In genomic region chr13:30827578-30827925, GRCh38 we compare ENCODE assay signal across 23 cellular contexts.
DNase-seq lines count a peak whose midpoint lies in the region; ATAC-seq, FAIRE-seq and TF ChIP-seq lines count a peak whose summit lies in the region.
"Had no signal": no experiment of that assay in that cellular context is flagged by ENCODE, and none has a peak within 500 bp of the region (broad histone marks: within the 10 kb centered on the region; RNA-seq: fewer than 3 reads in every experiment).

No MANE protein-coding gene starts in this region.

- H3K36me3 ChIP-seq in GM23338 (ENCODE audit: insufficient read depth) (no peaks in the 10 kb centered on the region), Panc1 (ENCODE audit: control insufficient read depth, insufficient read depth, low read length) (no peaks in the 10 kb centered on the region), bronchial epithelial cell (ENCODE audit: control insufficient read depth, insufficient read depth, low read length) (no peaks in the 10 kb centered on the region), brain microvascular endothelial cell (replicated peaks) (no peaks in the 10 kb centered on the region)
- H3K36me3 ChIP-seq: BLaER1, HAP-1 had no signal

- H3K4me2 ChIP-seq in GM23338 = no peak overlapping the region
- H3K4me2 ChIP-seq: BLaER1 had no signal

- H3K27ac ChIP-seq in GM23338 (ENCODE audit: low read depth) (no peak overlapping the region), Panc1 (ENCODE audit: low read length) (peak overlapping the region; percentile 29; the same call in 1 of the 2 replicates), brain microvascular endothelial cell (no peak overlapping the region)
- H3K27ac ChIP-seq: 22Rv1, BLaER1, C4-2B, GM23248 had no signal

- H3K27ac Mint-ChIP-seq in GM23338 (no peak overlapping the region), endothelial cell (ENCODE audit: unreplicated experiment) (no peak overlapping the region)
- peak overlapping the region; percentile 39 for H3K27ac Mint-ChIP-seq in stimulated activated effector memory CD8-positive, alpha-beta T cell treated with anti-CD3 and anti-CD28 coated beads, Interleukin-12 subunit alpha, Interleukin-12 subunit beta, amount 100 ng/mL, for 72 hours
- H3K27ac Mint-ChIP-seq: B cell; CD4-positive, CD25-positive, alpha-beta regulatory T cell; CD8-positive, alpha-beta T cell; HFFc6 had no signal

- ATAC-seq in GM23338 (peak; percentile 50), Panc1 (no peak), GM18861 (IDR thresholded peaks at IDR 0.05; ENCODE audit: unreplicated experiment) (no peak)
- no peak for ATAC-seq in stimulated activated effector memory CD8-positive, alpha-beta T cell treated with anti-CD3 and anti-CD28 coated beads, Interleukin-12 subunit alpha, Interleukin-12 subunit beta, amount 100 ng/mL, for 72 hours
- ATAC-seq: CD8-positive, alpha-beta T cell had no signal

- H3K27me3 Mint-ChIP-seq in GM23338 (ENCODE audit: insufficient read depth, low read depth, poor library complexity) (peaks cover 46% of the 10 kb centered on the region), endothelial cell (ENCODE audit: unreplicated experiment) (peaks cover 1% of the 10 kb centered on the region)

- no peak overlapping the region for H3K4me3 Mint-ChIP-seq in GM23338
- no peak overlapping the region for H3K4me3 Mint-ChIP-seq in stimulated activated effector memory CD8-positive, alpha-beta T cell treated with anti-CD3 and anti-CD28 coated beads, Interleukin-12 subunit alpha, Interleukin-12 subunit beta, amount 100 ng/mL, for 72 hours
- no peak overlapping the region for H3K4me3 Mint-ChIP-seq in endothelial cell (ENCODE audit: unreplicated experiment)
- H3K4me3 Mint-ChIP-seq: B cell; CD4-positive, CD25-positive, alpha-beta regulatory T cell; CD8-positive, alpha-beta T cell; HFFc6 had no signal

- CTCF ChIA-PET in Panc1 (lab: Charles Lee) = no interaction called here

- in situ Hi-C loops in Panc1 (cut with HindIII; ENCODE audit: low pct_unique_long_range_greater_than_20kb, low sequenced_read_pairs) = no loop called here
- in situ Hi-C loops in brain microvascular endothelial cell (cut with HindIII; ENCODE audit: low pct_ligation_motif_present, low sequenced_read_pairs) = no loop called here

- H4K20me1 ChIP-seq in GM23338 (replicated peaks; ENCODE audit: insufficient read depth) = no peaks in the 10 kb centered on the region
- H4K20me1 ChIP-seq: BLaER1 had no signal

- TF ChIP-seq CTCF in GM23338 (conservative IDR thresholded peaks at IDR 0.05; ENCODE audit: low read depth in 2 of 2) = no peak
- no peak for TF ChIP-seq CTCF in Panc1 (IDR thresholded peaks at IDR 0.05)
- no peak for TF ChIP-seq CTCF in bronchial epithelial cell (IDR thresholded peaks at IDR 0.05; ENCODE audit: insufficient read depth, low read length, severe bottlenecking)
- no peak for TF ChIP-seq CTCF in brain microvascular endothelial cell (IDR thresholded peaks at IDR 0.05; ENCODE audit: low read depth, low read length, missing control alignments)
- no peak for TF ChIP-seq CTCF in endothelial cell (IDR thresholded peaks at IDR 0.05; ENCODE audit: unreplicated experiment)

- no peaks in the 10 kb centered on the region for H3F3A ChIP-seq in GM23338 (replicated peaks; ENCODE audit: low read depth)

- DNase-seq in GM23338 (ENCODE audit: low spot score) = no peak
- DNase-seq in Panc1 (ENCODE audit: low read depth, low spot score) = no peak
- no peak for DNase-seq in bronchial epithelial cell (ENCODE audit: low read depth)
- DNase-seq in stimulated activated effector memory CD8-positive, alpha-beta T cell treated with anti-CD3 and anti-CD28 coated beads, Interleukin-12 subunit alpha, Interleukin-12 subunit beta, amount 100 ng/mL, for 72 hours (ENCODE audit: low spot score in 2 of 2) = no peak
- DNase-seq in brain microvascular endothelial cell = no peak
- no peak for DNase-seq in endothelial cell (ENCODE audit: low spot score)
- DNase-seq: Caco-2; CD4-positive, CD25-positive, alpha-beta regulatory T cell; CD8-positive, alpha-beta T cell; DMS153; DND-41; GM23248; HFFc6 had no signal

- FAIRE-seq in bronchial epithelial cell (lab: Jason Lieb, UNC) = peak; percentile 43
- FAIRE-seq: A204.1, G401.6, GM12892, GM19239 had no signal

- H3K36me3 Mint-ChIP-seq in GM23338 (ENCODE audit: low read depth) (no peaks in the 10 kb centered on the region), endothelial cell (ENCODE audit: low read depth, unreplicated experiment) (no peaks in the 10 kb centered on the region)
- no peaks in the 10 kb centered on the region for H3K36me3 Mint-ChIP-seq in stimulated activated effector memory CD8-positive, alpha-beta T cell treated with anti-CD3 and anti-CD28 coated beads, Interleukin-12 subunit alpha, Interleukin-12 subunit beta, amount 100 ng/mL, for 72 hours
- H3K36me3 Mint-ChIP-seq: CD4-positive, CD25-positive, alpha-beta regulatory T cell; CD8-positive, alpha-beta T cell had no signal

- no peak overlapping the region for H3K4me3 ChIP-seq in GM23338
- H3K4me3 ChIP-seq in Panc1 (ENCODE audit: low read depth in 2 of 2, low read length in 2 of 2) = no peak overlapping the region
- no peak overlapping the region for H3K4me3 ChIP-seq in bronchial epithelial cell (ENCODE audit: low read depth, low read length)
- H3K4me3 ChIP-seq in brain microvascular endothelial cell (ENCODE audit: low read depth, low read length) = no peak overlapping the region
- H3K4me3 ChIP-seq: BLaER1, GM23248, HAP-1 had no signal

- no peaks in the 10 kb centered on the region for H3K9me3 ChIP-seq in Panc1 (ENCODE audit: control insufficient read depth, insufficient read depth, low read depth, low read length)
- H3K9me3 ChIP-seq: Caco-2, HAP-1 had no signal

- H3K79me2 ChIP-seq in GM23338 (replicated peaks; ENCODE audit: insufficient read depth) = no peaks in the 10 kb centered on the region

- H3K4me1 Mint-ChIP-seq in GM23338 (peaks cover 11% of the 10 kb centered on the region), endothelial cell (ENCODE audit: unreplicated experiment) (no peaks in the 10 kb centered on the region)
- H3K4me1 Mint-ChIP-seq in stimulated activated effector memory CD8-positive, alpha-beta T cell treated with anti-CD3 and anti-CD28 coated beads, Interleukin-12 subunit alpha, Interleukin-12 subunit beta, amount 100 ng/mL, for 72 hours = peaks cover 4% of the 10 kb centered on the region
- H3K4me1 Mint-ChIP-seq: B cell; CD4-positive, CD25-positive, alpha-beta regulatory T cell had no signal

- H3K9me3 Mint-ChIP-seq in GM23338 (peaks cover 4% of the 10 kb centered on the region; the same call in 1 of the 3 replicates), endothelial cell (ENCODE audit: unreplicated experiment) (no peaks in the 10 kb centered on the region)
- no peaks in the 10 kb centered on the region for H3K9me3 Mint-ChIP-seq in stimulated activated effector memory CD8-positive, alpha-beta T cell treated with anti-CD3 and anti-CD28 coated beads, Interleukin-12 subunit alpha, Interleukin-12 subunit beta, amount 100 ng/mL, for 72 hours
- H3K9me3 Mint-ChIP-seq: CD4-positive, CD25-positive, alpha-beta regulatory T cell; CD8-positive, alpha-beta T cell; HFFc6 had no signal

- intact Hi-C loops in Panc1 (cut with micrococcal nuclease; ENCODE audit: unreplicated experiment) = no loop called here

- no TSS peak for BruUV-seq in Panc1 (replicated peaks; lab: Mats Ljungman, UMichigan)

- 0 out of 2 replicates have a peak, but pooled peaks cover 3% of the 10 kb centered on the region for H3K9me2 ChIP-seq in GM23338 (ENCODE audit: insufficient read depth)

- H3K4me1 ChIP-seq in GM23338 (ENCODE audit: insufficient read depth) (peaks cover 6% of the 10 kb centered on the region; the same call in 1 of the 2 replicates), Panc1 (ENCODE audit: control insufficient read depth, insufficient read depth, low read length) (peaks cover 19% of the 10 kb centered on the region)
- H3K4me1 ChIP-seq: Caco-2, HAP-1 had no signal

- H3K27me3 ChIP-seq in GM23338 (ENCODE audit: insufficient read depth) (peaks cover 39% of the 10 kb centered on the region; the same call in 1 of the 2 replicates), Panc1 (ENCODE audit: control insufficient read depth, insufficient read depth, low read length) (no peaks in the 10 kb centered on the region), bronchial epithelial cell (ENCODE audit: control insufficient read depth, insufficient read depth, low read length) (no peaks in the 10 kb centered on the region), brain microvascular endothelial cell (replicated peaks) (no peaks in the 10 kb centered on the region)
- H3K27me3 ChIP-seq: BLaER1 had no signal

- POLR2A ChIA-PET in Panc1 (lab: Charles Lee) = no interaction called here

- H2AFZ ChIP-seq in GM23338 = no peak overlapping the region
- H2AFZ ChIP-seq: GM23248 had no signal

TF ChIP-seq in GM23338, 12 proteins besides CTCF, POLR2A, EP300 and RAD21:
- no peak for TF ChIP-seq ZNF331 (CRISPR knock-in tag; IDR thresholded peaks at IDR 0.05; ENCODE audit: low read depth)
- TF ChIP-seq STAT1 (IDR thresholded peaks at IDR 0.05; ENCODE audit: unreplicated experiment) = no peak
- no peak for TF ChIP-seq JUNB (IDR thresholded peaks at IDR 0.05; ENCODE audit: unreplicated experiment)
- no peak for TF ChIP-seq POLR2AphosphoS5 (IDR thresholded peaks at IDR 0.05; ENCODE audit: low read depth)
- no peak for TF ChIP-seq ETS1 (IDR thresholded peaks at IDR 0.05)
TF ChIP-seq in GM23338: peak in this region for 0.
